Comparison of ENCODE assay signal across 30 cellular contexts in genomic region chr2:9704600-9704999, GRCh38.
A peak's percentile ranks its signal among the peaks of the same experiment; 100 is the strongest.
DNase-seq lines count a peak whose midpoint lies in the region; ATAC-seq, FAIRE-seq and TF ChIP-seq lines count a peak whose summit lies in the region.
"Had no signal": no experiment of that assay in that cellular context is flagged by ENCODE, and none has a peak within 500 bp of the region (broad histone marks: within the 10 kb centered on the region; RNA-seq: fewer than 3 reads in every experiment).

No MANE protein-coding gene starts in this region.

- H3K4me1 Mint-ChIP-seq in activated CD8-positive, alpha-beta T cell treated with anti-CD3 and anti-CD28 coated beads, Interleukin-2, amount 10 ng/mL, durations not matched to agents 7 days and 5 days (ENCODE audit: low read depth), result peaks cover 41% of the 10 kb centered on the region
- peaks cover 32% of the 10 kb centered on the region for H3K4me1 Mint-ChIP-seq in activated CD8-positive, alpha-beta T cell treated with anti-CD3 and anti-CD28 coated beads for 36 hours (ENCODE audit: low read depth)
- H3K4me1 Mint-ChIP-seq in CD8-positive, alpha-beta memory T cell, result peaks cover 48 to 72% (median 54%) of the 10 kb centered on the region in 3 donors
- H3K4me1 Mint-ChIP-seq in activated T-helper 1 cell treated with anti-CD3 and anti-CD28 coated beads, Interleukin-12 subunit alpha, Interleukin-12 subunit beta, Interleukin-2, Interleukin-4 antibody, amounts not matched to agents 30 ng/mL and 10 ng/mL and 1 ng/mL, durations not matched to agents 14 hours and 24 hours and 36 hours (ENCODE audit: low read depth), result peaks cover 48% of the 10 kb centered on the region
- H3K4me1 Mint-ChIP-seq in nephron progenitor cell, result peaks cover 60% of the 10 kb centered on the region

- H3K36me3 Mint-ChIP-seq in activated CD8-positive, alpha-beta T cell treated with anti-CD3 and anti-CD28 coated beads, Interleukin-2, amount 10 ng/mL, durations not matched to agents 7 days and 5 days (ENCODE audit: low read depth), result peaks cover 3% of the 10 kb centered on the region
- H3K36me3 Mint-ChIP-seq in activated CD8-positive, alpha-beta T cell treated with anti-CD3 and anti-CD28 coated beads for 36 hours (ENCODE audit: low read depth), result no peaks in the 10 kb centered on the region
- H3K36me3 Mint-ChIP-seq in CD8-positive, alpha-beta memory T cell, result no peaks in the 10 kb centered on the region
- H3K36me3 Mint-ChIP-seq in activated T-helper 1 cell treated with anti-CD3 and anti-CD28 coated beads, Interleukin-12 subunit alpha, Interleukin-12 subunit beta, Interleukin-2, Interleukin-4 antibody, amounts not matched to agents 30 ng/mL and 10 ng/mL and 1 ng/mL, durations not matched to agents 14 hours and 24 hours and 36 hours (ENCODE audit: low read depth), result no peaks in the 10 kb centered on the region
- no peaks in the 10 kb centered on the region for H3K36me3 Mint-ChIP-seq in nephron progenitor cell (ENCODE audit: low read depth)

- no peak for ATAC-seq in activated CD8-positive, alpha-beta T cell treated with anti-CD3 and anti-CD28 coated beads, Interleukin-2, amount 10 ng/mL, durations not matched to agents 7 days and 5 days
- ATAC-seq in activated CD8-positive, alpha-beta T cell treated with anti-CD3 and anti-CD28 coated beads for 36 hours, result no peak
- ATAC-seq: naive thymus-derived CD4-positive, alpha-beta T cell had no signal

- peak overlapping the region; percentile 40 for H3K27ac Mint-ChIP-seq in activated CD8-positive, alpha-beta T cell treated with anti-CD3 and anti-CD28 coated beads, Interleukin-2, amount 10 ng/mL, durations not matched to agents 7 days and 5 days
- no peak overlapping the region for H3K27ac Mint-ChIP-seq in activated CD8-positive, alpha-beta T cell treated with anti-CD3 and anti-CD28 coated beads for 36 hours
- peak overlapping the region; percentile 17 to 100 (median 98) for H3K27ac Mint-ChIP-seq in CD8-positive, alpha-beta memory T cell
- peak overlapping the region; percentile 84 for H3K27ac Mint-ChIP-seq in activated T-helper 1 cell treated with anti-CD3 and anti-CD28 coated beads, Interleukin-12 subunit alpha, Interleukin-12 subunit beta, Interleukin-2, Interleukin-4 antibody, amounts not matched to agents 30 ng/mL and 10 ng/mL and 1 ng/mL, durations not matched to agents 14 hours and 24 hours and 36 hours
- H3K27ac Mint-ChIP-seq in nephron progenitor cell, result peak overlapping the region; percentile 54
- H3K27ac Mint-ChIP-seq: H9 had no signal

- no peak overlapping the region for H3K27ac ChIP-seq in CD8-positive, alpha-beta memory T cell (ENCODE audit: low read depth, low read length)
- H3K27ac ChIP-seq: left lung, ovary, Peyer's patch, transverse colon had no signal

- H3K4me3 ChIP-seq in CD8-positive, alpha-beta memory T cell (ENCODE audit: low read length), result no peak overlapping the region
- H3K4me3 ChIP-seq: left lung, MG63, ovary, Peyer's patch, SJSA1, transverse colon had no signal

- TF ChIP-seq POLR2A in GM12892 (IDR thresholded peaks at IDR 0.05; ENCODE audit: low read depth, low read length), result no peak

- H3K4me1 ChIP-seq in CD8-positive, alpha-beta memory T cell (ENCODE audit: insufficient read depth, low read length), result peaks cover 32% of the 10 kb centered on the region

- H3K27me3 ChIP-seq in CD8-positive, alpha-beta memory T cell (ENCODE audit: insufficient read depth, low read length, poor library complexity, severe bottlenecking), result no peaks in the 10 kb centered on the region
- H3K27me3 ChIP-seq: left lung, MG63, ovary, Peyer's patch, SJSA1, transverse colon had no signal

- POLR2A ChIA-PET in activated CD8-positive, alpha-beta T cell treated with anti-CD3 and anti-CD28 coated beads, Interleukin-2, amount 10 ng/mL, durations not matched to agents 7 days and 5 days (lab: Charles Lee), result no interaction called here
- POLR2A ChIA-PET in activated CD8-positive, alpha-beta T cell treated with anti-CD3 and anti-CD28 coated beads for 36 hours (lab: Charles Lee), result interaction anchor here (0.6 to 2.9 kb wide), 3 partner anchors 48 to 74 kb away, joined by 3 to 14 read pairs (median 4); partner anchors contain the start of gene YWHAQ
- POLR2A ChIA-PET in CD8-positive, alpha-beta memory T cell (lab: Charles Lee), result interaction anchor here (2.5 kb wide), 1 partner anchor 74 kb away, joined by 29 read pairs; the partner anchor contains the start of gene YWHAQ

- TF ChIP-seq CTCF in activated CD8-positive, alpha-beta T cell treated with anti-CD3 and anti-CD28 coated beads for 36 hours (IDR thresholded peaks at IDR 0.05), result no peak
- no peak for TF ChIP-seq CTCF in nephron progenitor cell (IDR thresholded peaks at IDR 0.05)

- intact Hi-C loops in activated CD8-positive, alpha-beta T cell treated with anti-CD3 and anti-CD28 coated beads for 36 hours (cut with micrococcal nuclease), result loop anchor here (5.0 kb wide), 1 partner anchor 47 kb away; no protein-coding TSS in a partner anchor
- intact Hi-C loops in activated T-helper 1 cell treated with anti-CD3 and anti-CD28 coated beads, Interleukin-12 subunit alpha, Interleukin-12 subunit beta, Interleukin-2, Interleukin-4 antibody, amounts not matched to agents 30 ng/mL and 10 ng/mL and 1 ng/mL, durations not matched to agents 14 hours and 24 hours and 36 hours (cut with micrococcal nuclease), result no loop called here

- peaks cover 18% of the 10 kb centered on the region for H3K27me3 Mint-ChIP-seq in activated CD8-positive, alpha-beta T cell treated with anti-CD3 and anti-CD28 coated beads, Interleukin-2, amount 10 ng/mL, durations not matched to agents 7 days and 5 days (ENCODE audit: low read depth)
- peaks cover 2% of the 10 kb centered on the region for H3K27me3 Mint-ChIP-seq in activated CD8-positive, alpha-beta T cell treated with anti-CD3 and anti-CD28 coated beads for 36 hours
- peaks cover 0 to 3% of the 10 kb centered on the region in 2 donors for H3K27me3 Mint-ChIP-seq in CD8-positive, alpha-beta memory T cell
- no peaks in the 10 kb centered on the region for H3K27me3 Mint-ChIP-seq in activated T-helper 1 cell treated with anti-CD3 and anti-CD28 coated beads, Interleukin-12 subunit alpha, Interleukin-12 subunit beta, Interleukin-2, Interleukin-4 antibody, amounts not matched to agents 30 ng/mL and 10 ng/mL and 1 ng/mL, durations not matched to agents 14 hours and 24 hours and 36 hours (ENCODE audit: insufficient read depth)
- H3K27me3 Mint-ChIP-seq in nephron progenitor cell (ENCODE audit: low read depth, poor library complexity), result peaks cover 7% of the 10 kb centered on the region

- H3K36me3 ChIP-seq in CD8-positive, alpha-beta memory T cell (ENCODE audit: insufficient read depth, low read length), result no peaks in the 10 kb centered on the region
- H3K36me3 ChIP-seq: left lung, MG63, ovary, Peyer's patch, SJSA1, transverse colon had no signal

- no peaks in the 10 kb centered on the region for H3K9me3 Mint-ChIP-seq in activated CD8-positive, alpha-beta T cell treated with anti-CD3 and anti-CD28 coated beads, Interleukin-2, amount 10 ng/mL, durations not matched to agents 7 days and 5 days (ENCODE audit: insufficient read depth)
- peaks cover 3% of the 10 kb centered on the region for H3K9me3 Mint-ChIP-seq in activated CD8-positive, alpha-beta T cell treated with anti-CD3 and anti-CD28 coated beads for 36 hours
- no peaks in the 10 kb centered on the region for H3K9me3 Mint-ChIP-seq in CD8-positive, alpha-beta memory T cell
- H3K9me3 Mint-ChIP-seq in activated T-helper 1 cell treated with anti-CD3 and anti-CD28 coated beads, Interleukin-12 subunit alpha, Interleukin-12 subunit beta, Interleukin-2, Interleukin-4 antibody, amounts not matched to agents 30 ng/mL and 10 ng/mL and 1 ng/mL, durations not matched to agents 14 hours and 24 hours and 36 hours, result peaks cover 9% of the 10 kb centered on the region
- peaks cover 14% of the 10 kb centered on the region for H3K9me3 Mint-ChIP-seq in nephron progenitor cell

- no peaks in the 10 kb centered on the region for H3K9me3 ChIP-seq in CD8-positive, alpha-beta memory T cell (ENCODE audit: low read length)
- H3K9me3 ChIP-seq: left lung, MG63, ovary, Peyer's patch, SJSA1, transverse colon had no signal

- no peak for FAIRE-seq in GM12892 (lab: Jason Lieb, UNC)
- FAIRE-seq: colon, islet of Langerhans, small intestine had no signal

- CTCF ChIA-PET in activated CD8-positive, alpha-beta T cell treated with anti-CD3 and anti-CD28 coated beads, Interleukin-2, amount 10 ng/mL, durations not matched to agents 7 days and 5 days (lab: Charles Lee), result no interaction called here
- CTCF ChIA-PET in activated CD8-positive, alpha-beta T cell treated with anti-CD3 and anti-CD28 coated beads for 36 hours (lab: Charles Lee), result interaction anchor here (1.3 kb wide), 1 partner anchor 48 kb away, joined by 4 read pairs; no protein-coding TSS in a partner anchor
- CTCF ChIA-PET in CD8-positive, alpha-beta memory T cell (lab: Charles Lee), result interaction anchor here (0.8 to 1.5 kb wide), 4 partner anchors 14 to 33 kb away, joined by 3 to 5 read pairs (median 3); no protein-coding TSS in a partner anchor

- DNase-seq in activated CD8-positive, alpha-beta T cell treated with anti-CD3 and anti-CD28 coated beads, Interleukin-2, amount 10 ng/mL, durations not matched to agents 7 days and 5 days, result no peak
- DNase-seq in activated CD8-positive, alpha-beta T cell treated with anti-CD3 and anti-CD28 coated beads for 36 hours, result no peak
- DNase-seq in CD8-positive, alpha-beta memory T cell, result no peak
- DNase-seq in activated T-helper 1 cell treated with anti-CD3 and anti-CD28 coated beads, Interleukin-12 subunit alpha, Interleukin-12 subunit beta, Interleukin-2, Interleukin-4 antibody, amounts not matched to agents 30 ng/mL and 10 ng/mL and 1 ng/mL, durations not matched to agents 14 hours and 24 hours and 36 hours (ENCODE audit: low spot score), result no peak
- DNase-seq in nephron progenitor cell, result no peak
- no peak for DNase-seq in GM12892 (ENCODE audit: insufficient read length)
- DNase-seq in midbrain (lab: John Stamatoyannopoulos, UW), result no peak
- no peak for DNase-seq in SIG-M5 (lab: John Stamatoyannopoulos, UW)
- DNase-seq: activated CD4-positive, alpha-beta T cell treated with anti-CD3 and anti-CD28 coated beads, Interleukin-2, amount 50 U/mL, for 1 hour; activated gamma-delta T cell; DMS53; effector CD4-positive, alpha-beta T cell; GDM1; H9; KG1; left lung; MG63; naive thymus-derived CD4-positive, alpha-beta T cell; NCI-H1105 treated with DMSO at 0.1 percent for 48 hours; NCI-H2029; NCI-H526 treated with DMSO at 0.1 percent for 48 hours; ovary; Peyer's patch; retina; small intestine; stimulated activated CD8-positive, alpha-beta memory T cell treated with anti-CD3 and anti-CD28 coated beads, Interleukin-4, amount 100 ng/mL, for 48 hours; transverse colon had no signal

- H3K4me3 Mint-ChIP-seq in activated CD8-positive, alpha-beta T cell treated with anti-CD3 and anti-CD28 coated beads, Interleukin-2, amount 10 ng/mL, durations not matched to agents 7 days and 5 days, result no peak overlapping the region
- H3K4me3 Mint-ChIP-seq in activated CD8-positive, alpha-beta T cell treated with anti-CD3 and anti-CD28 coated beads for 36 hours, result no peak overlapping the region
- peak overlapping the region in 2 of 7 donors; percentile 28 to 44 for H3K4me3 Mint-ChIP-seq in CD8-positive, alpha-beta memory T cell
- H3K4me3 Mint-ChIP-seq in activated T-helper 1 cell treated with anti-CD3 and anti-CD28 coated beads, Interleukin-12 subunit alpha, Interleukin-12 subunit beta, Interleukin-2, Interleukin-4 antibody, amounts not matched to agents 30 ng/mL and 10 ng/mL and 1 ng/mL, durations not matched to agents 14 hours and 24 hours and 36 hours, result no peak overlapping the region
- peak overlapping the region; percentile 12 for H3K4me3 Mint-ChIP-seq in nephron progenitor cell
- H3K4me3 Mint-ChIP-seq: H9; naive thymus-derived CD4-positive, alpha-beta T cell had no signal
